Comparison of ENCODE assay signal across 8 cellular contexts in genomic region chr20:25057234-25058050, GRCh38. TPM values are rescaled to one million over a fixed set of nuclear protein-coding genes. Genes with fewer than 3 reads are reported as not detected.
DNase-seq lines count a peak whose midpoint lies in the region; ATAC-seq and TF ChIP-seq lines count a peak whose summit lies in the region.

No MANE protein-coding gene starts in this region.

- peak overlapping the region; percentile 72 for H3K27ac Mint-ChIP-seq in activated naive CD4-positive, alpha-beta T cell treated with anti-CD3 and anti-CD28 coated beads for 36 hours
- H3K27ac Mint-ChIP-seq in type B pancreatic cell = peak overlapping the region; percentile 67

- H3K27me3 Mint-ChIP-seq in activated naive CD4-positive, alpha-beta T cell treated with anti-CD3 and anti-CD28 coated beads for 36 hours (ENCODE audit: low read depth) = no peaks in the 10 kb centered on the region
- H3K27me3 Mint-ChIP-seq in type B pancreatic cell = peaks cover 41% of the 10 kb centered on the region

- no peak overlapping the region for H2AK5ac ChIP-seq in trophoblast cell (ENCODE audit: low read length)

- no peak overlapping the region for H3K4me3 ChIP-seq in trophoblast cell (ENCODE audit: low read depth, low read length)

- peak overlapping the region; percentile 18 for H2AFZ ChIP-seq in trophoblast cell (ENCODE audit: insufficient read depth, low read length, poor library complexity)

- no peak overlapping the region for H4K8ac ChIP-seq in trophoblast cell (ENCODE audit: low read depth, low read length)

- peaks cover 4 to 8% of the 10 kb centered on the region in 2 experiments for H3K4me1 ChIP-seq in trophoblast cell (ENCODE audit: control insufficient read depth in 1 of 2, insufficient read depth in 2 of 2, low read length in 2 of 2)

- intact Hi-C loops in activated naive CD4-positive, alpha-beta T cell treated with anti-CD3 and anti-CD28 coated beads for 36 hours (cut with micrococcal nuclease) = loop anchor here (1.0 to 10.0 kb wide), 9 partner anchors 21 to 1693 kb away; partner anchors contain the start of genes APMAP, CST7, ENTPD6 and GINS1
- intact Hi-C loops in Right ventricle myocardium inferior (cut with DNase I) = loop anchor here (2.0 to 10.0 kb wide), 3 partner anchors 19 to 237 kb away; no protein-coding TSS in a partner anchor

- no peak overlapping the region for H4K91ac ChIP-seq in trophoblast cell (ENCODE audit: low read depth, low read length)

- H3K9me3 Mint-ChIP-seq in activated naive CD4-positive, alpha-beta T cell treated with anti-CD3 and anti-CD28 coated beads for 36 hours = no peaks in the 10 kb centered on the region
- no peaks in the 10 kb centered on the region for H3K9me3 Mint-ChIP-seq in type B pancreatic cell

- peak overlapping the region; percentile 71 for H3K4me3 Mint-ChIP-seq in activated naive CD4-positive, alpha-beta T cell treated with anti-CD3 and anti-CD28 coated beads for 36 hours
- H3K4me3 Mint-ChIP-seq in type B pancreatic cell = peak overlapping the region; percentile 86

- WGBS in trophoblast cell (ENCODE audit: extremely low coverage, insufficient coverage, insufficient read length) = no CpG with 5 or more reads among the region's 86 CpGs

- DNase-seq in CD1c-positive myeloid dendritic cell (ENCODE audit: extremely low spot score) (peak; percentile 77), SHP77 treated with DMSO at 0.1 percent for 48 hours (lab: John Stamatoyannopoulos, UW) (peak; percentile 9), Right ventricle myocardium inferior (ENCODE audit: missing footprints) (peak; percentile 90), trophoblast cell (peak; percentile 14 to 66), type B pancreatic cell (ENCODE audit: extremely low spot score, unreplicated experiment) (no peak)
- peak; percentile 88 for DNase-seq in activated naive CD4-positive, alpha-beta T cell treated with anti-CD3 and anti-CD28 coated beads for 36 hours

- no peak overlapping the region for H3K9ac ChIP-seq in trophoblast cell (ENCODE audit: low read length)

- H3K79me1 ChIP-seq in trophoblast cell (ENCODE audit: low read length) = no peaks in the 10 kb centered on the region

- no peak for TF ChIP-seq CTCF in type B pancreatic cell (conservative IDR thresholded peaks at IDR 0.05)

- H3K23ac ChIP-seq in trophoblast cell (ENCODE audit: low read length) = no peak overlapping the region

- H3K4me1 Mint-ChIP-seq in activated naive CD4-positive, alpha-beta T cell treated with anti-CD3 and anti-CD28 coated beads for 36 hours (ENCODE audit: low read depth) = peaks cover 45% of the 10 kb centered on the region
- peaks cover 19% of the 10 kb centered on the region for H3K4me1 Mint-ChIP-seq in type B pancreatic cell (ENCODE audit: unreplicated experiment)

- H3K79me2 ChIP-seq in trophoblast cell (ENCODE audit: control insufficient read depth, insufficient read depth, low read length, poor library complexity) = no peaks in the 10 kb centered on the region

- peaks cover 47% of the 10 kb centered on the region for H3K27me3 ChIP-seq in trophoblast cell (ENCODE audit: insufficient read depth, low read length)

- no peaks in the 10 kb centered on the region for H3K36me3 Mint-ChIP-seq in activated naive CD4-positive, alpha-beta T cell treated with anti-CD3 and anti-CD28 coated beads for 36 hours (ENCODE audit: low read depth)
- H3K36me3 Mint-ChIP-seq in type B pancreatic cell = no peaks in the 10 kb centered on the region

- ATAC-seq in GM19328 (IDR thresholded peaks at IDR 0.05; ENCODE audit: unreplicated experiment) (peak; percentile 30), HG03460 (IDR thresholded peaks at IDR 0.05; ENCODE audit: unreplicated experiment) (peak; percentile 28), Right ventricle myocardium inferior (peak; percentile 73)

- no peak overlapping the region for H2BK5ac ChIP-seq in trophoblast cell (ENCODE audit: low read depth, low read length, poor library complexity)

- H4K12ac ChIP-seq in trophoblast cell (ENCODE audit: low read depth, low read length) = no peak overlapping the region

- no peak overlapping the region for H3K4ac ChIP-seq in trophoblast cell (ENCODE audit: low read depth, low read length)

- no peak overlapping the region for H3K14ac ChIP-seq in trophoblast cell (ENCODE audit: low read length)

- no peaks in the 10 kb centered on the region for H3K36me3 ChIP-seq in trophoblast cell (ENCODE audit: control insufficient read depth in 1 of 2, insufficient read depth in 2 of 2, low read length in 2 of 2)

- H2BK120ac ChIP-seq in trophoblast cell (ENCODE audit: insufficient read depth, low read length, poor library complexity) = no peak overlapping the region

- H3K18ac ChIP-seq in trophoblast cell (ENCODE audit: low read length) = no peak overlapping the region

- no peak overlapping the region for H2BK12ac ChIP-seq in trophoblast cell (ENCODE audit: low read length)

- peaks cover 6% of the 10 kb centered on the region for H3K9me3 ChIP-seq in trophoblast cell (ENCODE audit: insufficient read depth, low read depth, low read length)

- peak overlapping the region; percentile 63 for H3K4me2 ChIP-seq in trophoblast cell (ENCODE audit: low read length)

- CTCF ChIA-PET in activated naive CD4-positive, alpha-beta T cell treated with anti-CD3 and anti-CD28 coated beads for 36 hours (lab: Charles Lee) = interaction anchor here (2.8 kb wide), 1 partner anchor 63 kb away, joined by 24 read pairs; no protein-coding TSS in a partner anchor

- H3K27ac ChIP-seq in trophoblast cell (ENCODE audit: low read depth, low read length) = no peak overlapping the region

RNA-seq across cellular contexts. Expression of gene ACSS1, which starts 0.5 kb away (rescaled TPM):
- total RNA-seq in activated naive CD4-positive, alpha-beta T cell treated with anti-CD3 and anti-CD28 coated beads for 36 hours = 10 to 100 TPM in 1 of 2 experiments, 1 to 10 TPM in 1; 9.4 to 10.1 TPM
- 135 TPM for total RNA-seq in Right ventricle myocardium inferior
- polyA plus RNA-seq in trophoblast cell (2013) = 0.05 and 0.10 TPM in 2 replicates
- 22.2 and 27.5 TPM in 2 replicates for total RNA-seq in type B pancreatic cell (ENCODE audit: low replicate concordance)

RNA-seq across cellular contexts. Expression of gene VSX1, which starts 24.5 kb away (rescaled TPM):
- not detected for total RNA-seq in activated naive CD4-positive, alpha-beta T cell treated with anti-CD3 and anti-CD28 coated beads for 36 hours
- total RNA-seq in Right ventricle myocardium inferior (0.14 TPM), type B pancreatic cell (ENCODE audit: low replicate concordance) (not detected in 2 replicates)
- not detected in 2 replicates for polyA plus RNA-seq in trophoblast cell (2013)
